In the genomic region with DNA sequence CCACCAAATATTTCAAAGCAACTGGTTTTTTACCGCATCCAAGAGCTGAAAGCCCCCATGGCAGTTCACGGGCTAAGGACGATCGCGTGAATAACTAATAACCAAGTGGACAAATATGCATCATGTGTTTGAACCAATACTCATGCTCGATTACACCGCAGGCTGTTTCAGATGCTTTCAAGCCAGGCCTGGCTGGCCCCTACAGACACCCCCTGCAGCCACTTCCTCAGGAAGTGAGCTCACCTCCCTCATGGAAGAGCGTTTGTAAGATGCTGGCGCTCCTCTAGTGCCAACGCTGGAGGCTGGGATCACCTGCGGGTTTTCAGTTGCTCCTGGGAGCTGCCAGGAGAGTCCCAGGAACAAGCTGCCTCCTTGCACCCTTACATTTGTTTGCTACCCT, we compare ENCODE assay signal across 13 cellular contexts. TPM values are rescaled to one million over a fixed set of nuclear protein-coding genes. Genes with fewer than 3 reads are reported as not detected.
DNase-seq lines count a peak whose midpoint lies in the region; ATAC-seq, FAIRE-seq and TF ChIP-seq lines count a peak whose summit lies in the region.
"Had no signal": no experiment of that assay in that cellular context is flagged by ENCODE, and none has a peak within 500 bp of the region (broad histone marks: within the 10 kb centered on the region; RNA-seq: fewer than 3 reads in every experiment).

No MANE protein-coding gene starts in this region.

- no peaks in the 10 kb centered on the region for H3K9me1 ChIP-seq in K562 (ENCODE audit: control insufficient read depth, insufficient read depth, low read length)

- H2AFZ ChIP-seq in Loucy (ENCODE audit: low read length), result peak overlapping the region; percentile 64
- H2AFZ ChIP-seq in K562 (ENCODE audit: low read depth, low read length), result no peak overlapping the region

- TF ChIP-seq CTCF in AG10803 (conservative IDR thresholded peaks at IDR 0.05; ENCODE audit: low read length) (no peak), Loucy (conservative IDR thresholded peaks at IDR 0.05; ENCODE audit: low read length) (no peak), K562 (IDR thresholded peaks at IDR 0.05 in 2 of 3, conservative IDR thresholded peaks at IDR 0.05 in 1 of 3; ENCODE audit: insufficient read depth in 2 of 3, low read depth in 1 of 3, low read length in 3 of 3) (no peak), colonic mucosa (IDR thresholded peaks at IDR 0.05) (no peak)

- H3K4me3 ChIP-seq in AG10803 (ENCODE audit: low read length), result no peak overlapping the region
- no peak overlapping the region for H3K4me3 ChIP-seq in Loucy (ENCODE audit: low read length, poor library complexity, severe bottlenecking)
- no peak overlapping the region for H3K4me3 ChIP-seq in K562
- no peak overlapping the region for H3K4me3 ChIP-seq in mesodermal cell (ENCODE audit: extremely low read depth, insufficient read depth, low read length, poor library complexity, severe bottlenecking)
- H3K4me3 ChIP-seq in colonic mucosa, result no peak overlapping the region

- BruUV-seq in K562 (replicated peaks; lab: Mats Ljungman, UMichigan), result no TSS peak

- no peak overlapping the region for H3K27ac ChIP-seq in K562 (ENCODE audit: extremely low read depth, low read depth, low read length)
- H3K27ac ChIP-seq in mesodermal cell (ENCODE audit: low read depth, low read length, severe bottlenecking), result peak overlapping the region; percentile 94
- no peak overlapping the region for H3K27ac ChIP-seq in colonic mucosa
- H3K27ac ChIP-seq: upper lobe of left lung had no signal

- H3K9me3 ChIP-seq in Loucy (ENCODE audit: insufficient read depth, low read depth, low read length) (no peaks in the 10 kb centered on the region), K562 (replicated peaks; ENCODE audit: control insufficient read depth, insufficient read depth, low read depth, low read length) (no peaks in the 10 kb centered on the region), mesodermal cell (ENCODE audit: control insufficient read depth, low read length) (no peaks in the 10 kb centered on the region), colonic mucosa (no peaks in the 10 kb centered on the region)
- H3K9me3 ChIP-seq: upper lobe of left lung had no signal

- in situ Hi-C loops in K562 (cut with MboI), result no loop called here

- intact Hi-C loops in K562 (cut with micrococcal nuclease) (no loop called here), colonic mucosa (cut with DNase I) (no loop called here)

- POLR2A ChIA-PET in K562 (lab: Yijun Ruan, JAX), result interaction anchor here (0.6 kb wide), 1 partner anchor 48 kb away, joined by 3 read pairs; no protein-coding TSS in a partner anchor

- TF ChIP-seq RAD21 in K562 (CRISPR knock-in tag; conservative IDR thresholded peaks at IDR 0.05 in 1 of 2, IDR thresholded peaks at IDR 0.05 in 1 of 2), result no peak

- DNase-seq in AG10803 (ENCODE audit: low read depth), result peak; percentile 53
- no peak for DNase-seq in K562 (ENCODE audit: extremely low read depth in 1 of 4, low spot score in 3 of 4)
- DNase-seq in NCI-H526 treated with DMSO at 0.1 percent for 48 hours (lab: John Stamatoyannopoulos, UW), result no peak
- no peak for DNase-seq in Kasumi-1 (lab: John Stamatoyannopoulos, UW)
- no peak for DNase-seq in iPS-NIHi11 (ENCODE audit: low spot score)
- DNase-seq in colonic mucosa, result no peak
- DNase-seq: activated CD4-positive, alpha-beta T cell treated with anti-CD3 and anti-CD28 coated beads for 36 hours; Caco-2; left ventricle myocardium superior; nucleus accumbens had no signal

- H3K4me2 ChIP-seq in Loucy (ENCODE audit: low read depth, low read length, poor library complexity, severe bottlenecking) (peak overlapping the region; percentile 59), K562 (ENCODE audit: insufficient read depth, low read length) (no peak overlapping the region)

- TF ChIP-seq EP300 in K562 (IDR thresholded peaks at IDR 0.05; ENCODE audit: low read length), result no peak

- H3K27me3 ChIP-seq in Loucy (ENCODE audit: insufficient read depth, low read length, poor library complexity, severe bottlenecking) (no peaks in the 10 kb centered on the region), K562 (ENCODE audit: control insufficient read depth in 2 of 2, insufficient read depth in 2 of 2, low read length in 2 of 2) (peaks cover 19 to 71% of the 10 kb centered on the region in 2 experiments), colonic mucosa (no peaks in the 10 kb centered on the region)
- H3K27me3 ChIP-seq: upper lobe of left lung had no signal

- no peak for FAIRE-seq in K562 (lab: Jason Lieb, UNC)

- H3F3A ChIP-seq in Loucy (ENCODE audit: low read depth), result no peaks in the 10 kb centered on the region

- H3K36me3 ChIP-seq in Loucy (ENCODE audit: insufficient read depth, low read length) (no peaks in the 10 kb centered on the region), K562 (ENCODE audit: control insufficient read depth, insufficient read depth, low read length) (no peaks in the 10 kb centered on the region), mesodermal cell (ENCODE audit: control insufficient read depth, insufficient read depth, low read length) (no peaks in the 10 kb centered on the region), colonic mucosa (no peaks in the 10 kb centered on the region)
- H3K36me3 ChIP-seq: upper lobe of left lung had no signal

- H3K9ac ChIP-seq in Loucy (ENCODE audit: low read depth, low read length, poor library complexity, severe bottlenecking) (peak overlapping the region; percentile 13), K562 (ENCODE audit: insufficient read depth in 1 of 2, low read depth in 2 of 2, low read length in 2 of 2) (no peak overlapping the region), colonic mucosa (ENCODE audit: low read depth in 2 of 2, low read length in 2 of 2) (no peak overlapping the region)

- H3K4me1 ChIP-seq in Loucy (ENCODE audit: insufficient read depth, low read length, poor library complexity, severe bottlenecking) (peaks cover 16% of the 10 kb centered on the region), K562 (replicated peaks in 1 of 2; ENCODE audit: control insufficient read depth in 2 of 2, insufficient read depth in 2 of 2, low read length in 2 of 2) (peaks cover 0 to 5% of the 10 kb centered on the region in 2 experiments; a peak in 2 of 5 replicates), mesodermal cell (ENCODE audit: control insufficient read depth, insufficient read depth, low read length, poor library complexity, severe bottlenecking) (peaks cover 16% of the 10 kb centered on the region), colonic mucosa (no peaks in the 10 kb centered on the region)
- H3K4me1 ChIP-seq: Caco-2 had no signal

- whole genome bisulfite sequencing in K562 (ENCODE audit: insufficient coverage, low coverage, missing lambda C conversion rate), result 12% methylated on average over 11 of the region's 11 CpGs
- WGBS in mesodermal cell (ENCODE audit: insufficient coverage in 2 of 2), 2 experiments, result 61 to 77% methylated on average over 7 to 11 of the region's 11 CpGs

- ATAC-seq in K562, result no peak
- ATAC-seq: activated CD4-positive, alpha-beta T cell treated with anti-CD3 and anti-CD28 coated beads for 36 hours; left ventricle myocardium superior had no signal

- CTCF ChIA-PET in K562 (lab: Yijun Ruan, JAX; ENCODE audit: low intra/inter-chr PET ratio), result no interaction called here

- H3K9me2 ChIP-seq in Loucy (replicated peaks; ENCODE audit: low read depth, low read length), result no peaks in the 10 kb centered on the region

- H4K20me1 ChIP-seq in Loucy (ENCODE audit: insufficient read depth, low read length, poor library complexity, severe bottlenecking) (no peaks in the 10 kb centered on the region), K562 (replicated peaks; ENCODE audit: control insufficient read depth, insufficient read depth, low read length) (no peaks in the 10 kb centered on the region; the same call in 1 of the 2 replicates)

- no peak for TF ChIP-seq POLR2A in K562 (conservative IDR thresholded peaks at IDR 0.05)

- H3K79me2 ChIP-seq in Loucy (ENCODE audit: insufficient read depth, low read length) (no peaks in the 10 kb centered on the region), K562 (ENCODE audit: control insufficient read depth, insufficient read depth, low read length) (no peaks in the 10 kb centered on the region)

TF ChIP-seq in K562, 482 proteins besides CTCF, POLR2A, EP300 and RAD21:
- no peak for TF ChIP-seq ZKSCAN8 (CRISPR knock-in tag; IDR thresholded peaks at IDR 0.05)
- TF ChIP-seq HSF4 (CRISPR knock-in tag; IDR thresholded peaks at IDR 0.05; ENCODE audit: borderline replicate concordance), result no peak
- peak; percentile 34; the same call in 1 of the 2 replicates for TF ChIP-seq GABPA (tag; conservative IDR thresholded peaks at IDR 0.05; ENCODE audit: low read depth)
- TF ChIP-seq ATF1 (CRISPR knock-in tag; IDR thresholded peaks at IDR 0.05), result no peak
- TF ChIP-seq ATF1 (tag; IDR thresholded peaks at IDR 0.05), result no peak
- TF ChIP-seq, protein P1, sequence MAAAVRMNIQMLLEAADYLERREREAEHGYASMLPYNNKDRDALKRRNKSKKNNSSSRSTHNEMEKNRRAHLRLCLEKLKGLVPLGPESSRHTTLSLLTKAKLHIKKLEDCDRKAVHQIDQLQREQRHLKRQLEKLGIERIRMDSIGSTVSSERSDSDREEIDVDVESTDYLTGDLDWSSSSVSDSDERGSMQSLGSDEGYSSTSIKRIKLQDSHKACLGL (CRISPR knock-in tag; IDR thresholded peaks at IDR 0.05; ENCODE audit: borderline replicate concordance, poor library complexity, severe bottlenecking), result no peak
- no peak for TF ChIP-seq POLR3G (IDR thresholded peaks at IDR 0.05; ENCODE audit: extremely low read depth, insufficient read length, insufficient replicate concordance)

RNA-seq across cellular contexts. Expression of gene PTCH1, which starts 53.9 kb away (rescaled TPM):
- 48.5 and 59.3 TPM in 2 replicates for total RNA-seq in K562 (2011; cell fraction: chromatin; rRNA removed; ENCODE audit: low replicate concordance)
- 20.2 and 20.4 TPM in 2 replicates for total RNA-seq in K562 (2011; cell fraction: nucleolus; rRNA removed)
- 28.4 and 48.7 TPM in 2 replicates for total RNA-seq in K562 (2011; cell fraction: nucleoplasm; rRNA removed)
- total RNA-seq in K562 (2014; rRNA removed) (3.9 and 4.5 TPM in 2 replicates), K562 (2014; rRNA removed; fragmentation: Illumina TruSeq; extraction: Trizol) (5.2 and 5.5 TPM in 2 replicates), K562 (2015; rRNA removed; fragmentation: Illumina TruSeq; extraction: Trizol) (3.4 and 3.6 TPM in 2 replicates), K562 (2021) (9.9 and 13.9 TPM in 2 replicates), colonic mucosa (10 to 100 TPM; 18.7 to 24.6 TPM)
- polyA plus RNA-seq in K562 (2011; rRNA removed) (2.3 and 4.2 TPM in 2 replicates), K562 (2014; fragmentation: Illumina TruSeq; extraction: Trizol) (5.8 and 8.2 TPM in 2 replicates), K562 (2014; fragmentation: Nextera tagmentation; extraction: Ambion mirVana) (under 1 TPM; 0.70 to 0.80 TPM), K562 (2014; rRNA removed) (2.8 and 3.8 TPM in 2 replicates)
- polyA plus RNA-seq in K562 (2011; cell fraction: cytosol; rRNA removed), result 2.4 and 3.4 TPM in 2 replicates
- 8.8 and 13.0 TPM in 2 replicates for polyA plus RNA-seq in K562 (2011; cell fraction: nucleus; rRNA removed)
- 3.5 and 6.1 TPM in 2 replicates for polyA plus RNA-seq in K562 (2012)
- 11.2 and 11.8 TPM in 2 replicates for polyA minus RNA-seq in K562 (2011; rRNA and poly(A)+ RNA removed)
- polyA minus RNA-seq in K562 (2011; cell fraction: cytosol; rRNA and poly(A)+ RNA removed), result 4.7 and 12.2 TPM in 2 replicates
- 8.2 and 13.9 TPM in 2 replicates for polyA minus RNA-seq in K562 (2011; cell fraction: nucleus; rRNA and poly(A)+ RNA removed)
- 18.2 TPM for polyA plus RNA-seq in mesodermal cell (2013, experiment 1 of 2)
- 15.8 TPM for polyA plus RNA-seq in mesodermal cell (2013, experiment 2 of 2)
